ENCODE assay signal across 8 cellular contexts in genomic region chr10:14507156-14507555, GRCh38.
A peak's percentile ranks its signal among the peaks of the same experiment; 100 is the strongest.
DNase-seq lines count a peak whose midpoint lies in the region; ATAC-seq and TF ChIP-seq lines count a peak whose summit lies in the region.

No MANE protein-coding gene starts in this region.

- no peak overlapping the region for H3K27ac Mint-ChIP-seq in glutamatergic neuron (ENCODE audit: unreplicated experiment)

- no peak overlapping the region for H3K27ac ChIP-seq in caudate nucleus (ENCODE audit: low read depth, low read length)

- TF ChIP-seq CTCF in glutamatergic neuron (IDR thresholded peaks at IDR 0.05; ENCODE audit: partially characterized antibody, unreplicated experiment): no peak

- H3K4me3 Mint-ChIP-seq in glutamatergic neuron (ENCODE audit: unreplicated experiment): no peak overlapping the region

- H3K9me3 Mint-ChIP-seq in glutamatergic neuron (ENCODE audit: unreplicated experiment): no peaks in the 10 kb centered on the region

- intact Hi-C loops in left colon (cut with DNase I, micrococcal nuclease): no loop called here

- ATAC-seq in GM18858 (IDR thresholded peaks at IDR 0.05; ENCODE audit: unreplicated experiment) (peak; percentile 66), left colon (peak; percentile 52), GM19397 (IDR thresholded peaks at IDR 0.05; ENCODE audit: unreplicated experiment) (no peak)

- no peaks in the 10 kb centered on the region for H3K4me1 Mint-ChIP-seq in glutamatergic neuron (ENCODE audit: low read depth, unreplicated experiment)

- peaks cover 9% of the 10 kb centered on the region for H3K36me3 Mint-ChIP-seq in glutamatergic neuron (ENCODE audit: unreplicated experiment)

- peaks cover 4% of the 10 kb centered on the region for H3K27me3 Mint-ChIP-seq in glutamatergic neuron (ENCODE audit: unreplicated experiment)

- DNase-seq in HT1080 (ENCODE audit: low read depth): peak; percentile 46
- peak in 3 of 5 experiments; percentile 54 to 82 (median 60) for DNase-seq in T-helper 2 cell
- DNase-seq in left colon: no peak
- no peak for DNase-seq in OCI-M1 (lab: John Stamatoyannopoulos, UW)
- DNase-seq in caudate nucleus (lab: John Stamatoyannopoulos, UW): no peak
- DNase-seq in glutamatergic neuron: no peak

Comparison
In these comparisons a context has a peak if more than half of its experiments do, and no peak if none do; other contexts are left out.
1. DNase-seq: peak in HT1080 (single experiment) and T-helper 2 cell (3 of 5); none in left colon (0 of 2), OCI-M1 (single experiment), caudate nucleus (0 of 61) and glutamatergic neuron (single experiment).